ENCODE assay signal across 2 cellular contexts in the genomic region with DNA sequence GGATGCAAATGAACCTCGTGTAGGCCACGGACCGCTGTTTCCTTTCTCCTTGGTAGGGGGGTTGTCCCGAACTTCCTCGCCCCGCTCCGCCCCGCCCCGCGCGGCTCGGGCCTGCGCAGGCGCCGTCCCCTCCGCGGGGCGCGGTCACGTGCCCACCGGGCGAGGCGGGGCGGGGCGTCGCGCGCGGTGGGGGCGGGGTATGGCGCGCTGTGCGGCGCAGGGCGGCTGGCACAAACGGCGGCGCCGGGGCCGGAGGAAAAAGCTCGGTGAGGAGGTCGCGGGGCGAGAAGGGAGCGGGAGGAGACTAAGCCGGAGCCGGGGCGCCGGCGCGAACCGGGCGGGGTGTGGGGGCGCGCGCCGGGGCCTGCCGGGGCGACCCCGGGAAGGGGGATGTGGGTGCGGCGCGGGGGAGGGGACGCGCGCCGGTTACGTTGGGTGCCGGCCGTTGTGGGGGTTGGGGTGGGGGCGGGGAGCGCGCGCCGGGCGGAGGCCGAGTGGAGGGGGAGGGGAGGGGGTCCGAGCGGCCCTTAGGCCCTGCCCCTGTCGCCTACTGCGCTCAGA.
TF ChIP-seq lines count a peak whose summit lies in the region.

A gene (plus strand): TSS at position 195 of the 561 bp plus-strand sequence. CDS start 1,382 bp downstream, outside the sequence.

TF ChIP-seq in HEK293, 187 proteins besides CTCF, POLR2A, EP300 and RAD21:
- TF ChIP-seq, protein P1, sequence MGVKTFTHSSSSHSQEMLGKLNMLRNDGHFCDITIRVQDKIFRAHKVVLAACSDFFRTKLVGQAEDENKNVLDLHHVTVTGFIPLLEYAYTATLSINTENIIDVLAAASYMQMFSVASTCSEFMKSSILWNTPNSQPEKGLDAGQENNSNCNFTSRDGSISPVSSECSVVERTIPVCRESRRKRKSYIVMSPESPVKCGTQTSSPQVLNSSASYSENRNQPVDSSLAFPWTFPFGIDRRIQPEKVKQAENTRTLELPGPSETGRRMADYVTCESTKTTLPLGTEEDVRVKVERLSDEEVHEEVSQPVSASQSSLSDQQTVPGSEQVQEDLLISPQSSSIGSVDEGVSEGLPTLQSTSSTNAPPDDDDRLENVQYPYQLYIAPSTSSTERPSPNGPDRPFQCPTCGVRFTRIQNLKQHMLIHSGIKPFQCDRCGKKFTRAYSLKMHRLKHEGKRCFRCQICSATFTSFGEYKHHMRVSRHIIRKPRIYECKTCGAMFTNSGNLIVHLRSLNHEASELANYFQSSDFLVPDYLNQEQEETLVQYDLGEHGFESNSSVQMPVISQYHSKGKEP (tag by site-specific recombination; IDR thresholded peaks at IDR 0.05), result peak; percentile 32; the same call in 1 of the 2 replicates
- peak; percentile 54; the same call in 1 of the 2 replicates for TF ChIP-seq IKZF3 (tag by site-specific recombination; IDR thresholded peaks at IDR 0.05)
- no peak for TF ChIP-seq OSR2 (tag by site-specific recombination; IDR thresholded peaks at IDR 0.05)
- TF ChIP-seq, protein P2, sequence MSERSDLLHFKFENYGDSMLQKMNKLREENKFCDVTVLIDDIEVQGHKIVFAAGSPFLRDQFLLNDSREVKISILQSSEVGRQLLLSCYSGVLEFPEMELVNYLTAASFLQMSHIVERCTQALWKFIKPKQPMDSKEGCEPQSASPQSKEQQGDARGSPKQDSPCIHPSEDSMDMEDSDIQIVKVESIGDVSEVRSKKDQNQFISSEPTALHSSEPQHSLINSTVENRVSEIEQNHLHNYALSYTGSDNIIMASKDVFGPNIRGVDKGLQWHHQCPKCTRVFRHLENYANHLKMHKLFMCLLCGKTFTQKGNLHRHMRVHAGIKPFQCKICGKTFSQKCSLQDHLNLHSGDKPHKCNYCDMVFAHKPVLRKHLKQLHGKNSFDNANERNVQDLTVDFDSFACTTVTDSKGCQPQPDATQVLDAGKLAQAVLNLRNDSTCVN (tag by site-specific recombination; optimal IDR thresholded peaks at IDR 0.05), result peak; percentile 56
- no peak for TF ChIP-seq HOXC10 (CRISPR knock-in tag; IDR thresholded peaks at IDR 0.05)

TF ChIP-seq in endothelial cell of umbilical vein, 7 proteins besides CTCF, POLR2A, EP300 and RAD21:
- TF ChIP-seq GATA2 (IDR thresholded peaks at IDR 0.05; ENCODE audit: insufficient read depth, insufficient read length, low read depth, low read length) (no peak), FOS (IDR thresholded peaks at IDR 0.05; ENCODE audit: borderline replicate concordance, insufficient read depth, low read length) (no peak), JUN (IDR thresholded peaks at IDR 0.05; ENCODE audit: borderline replicate concordance, insufficient read depth, insufficient read length, low read depth) (no peak), MYC (IDR thresholded peaks at IDR 0.05; ENCODE audit: low read depth, low read length) (no peak), EZH2 (IDR thresholded peaks at IDR 0.05; ENCODE audit: borderline replicate concordance, low read depth, low read length, severe bottlenecking) (no peak), POLR2AphosphoS5 (IDR thresholded peaks at IDR 0.05; ENCODE audit: insufficient read depth, low read depth, low read length) (no peak)
- TF ChIP-seq, protein P3, sequence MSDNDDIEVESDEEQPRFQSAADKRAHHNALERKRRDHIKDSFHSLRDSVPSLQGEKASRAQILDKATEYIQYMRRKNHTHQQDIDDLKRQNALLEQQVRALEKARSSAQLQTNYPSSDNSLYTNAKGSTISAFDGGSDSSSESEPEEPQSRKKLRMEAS (IDR thresholded peaks at IDR 0.05; ENCODE audit: insufficient read depth, insufficient read length), result no peak
